Comparison of ENCODE assay signal across 11 cellular contexts in genomic region chr2:53896864-53897263, GRCh38. TPM values are rescaled to one million over a fixed set of nuclear protein-coding genes. Genes with fewer than 3 reads are reported as not detected.
A peak's percentile ranks its signal among the peaks of the same experiment; 100 is the strongest.
DNase-seq lines count a peak whose midpoint lies in the region; ATAC-seq and TF ChIP-seq lines count a peak whose summit lies in the region.
"Had no signal": no experiment of that assay in that cellular context is flagged by ENCODE, and none has a peak within 500 bp of the region (broad histone marks: within the 10 kb centered on the region; RNA-seq: fewer than 3 reads in every experiment).

No MANE protein-coding gene starts in this region.

- H3K4me2 ChIP-seq in smooth muscle cell = no peak overlapping the region

- no peak overlapping the region for H2AFZ ChIP-seq in smooth muscle cell (ENCODE audit: low read depth)

- TF ChIP-seq CTCF in Panc1 (IDR thresholded peaks at IDR 0.05) (no peak), fibroblast of mammary gland (conservative IDR thresholded peaks at IDR 0.05; ENCODE audit: control insufficient read depth, insufficient read depth, low read depth, low read length) (no peak), psoas muscle (IDR thresholded peaks at IDR 0.05) (no peak), smooth muscle cell (IDR thresholded peaks at IDR 0.05; ENCODE audit: borderline replicate concordance, insufficient read depth, poor library complexity, severe bottlenecking) (no peak), tibial nerve (IDR thresholded peaks at IDR 0.05) (no peak)

- no TSS peak for BruUV-seq in Panc1 (replicated peaks; lab: Mats Ljungman, UMichigan)

- H3K9me3 Mint-ChIP-seq in naive thymus-derived CD8-positive, alpha-beta T cell = no peaks in the 10 kb centered on the region

- POLR2A ChIA-PET in Panc1 (lab: Charles Lee) = no interaction called here
- POLR2A ChIA-PET in naive thymus-derived CD8-positive, alpha-beta T cell (lab: Charles Lee) = interaction anchor here (0.6 to 0.7 kb wide), 3 partner anchors 8 to 664 kb away, joined by 3 to 6 read pairs (median 6); no protein-coding TSS in a partner anchor

- peaks cover 0 to 3% (median 0%) of the 10 kb centered on the region in 4 donors for H3K4me1 Mint-ChIP-seq in naive thymus-derived CD8-positive, alpha-beta T cell

- H3K4me3 ChIP-seq in Panc1 (ENCODE audit: low read depth in 2 of 2, low read length in 2 of 2) (no peak overlapping the region), fibroblast of mammary gland (ENCODE audit: control insufficient read depth, low read depth, low read length) (no peak overlapping the region), psoas muscle (no peak overlapping the region), smooth muscle cell (no peak overlapping the region), tibial nerve (no peak overlapping the region)
- H3K4me3 ChIP-seq: body of pancreas had no signal

- DNase-seq in EL (peak; percentile 65), Panc1 (ENCODE audit: low read depth, low spot score) (peak; percentile 32), fibroblast of mammary gland (ENCODE audit: low read depth) (peak; percentile 83), psoas muscle (no peak), smooth muscle cell (lab: John Stamatoyannopoulos, UW; ENCODE audit: unreplicated experiment) (no peak), tibial nerve (ENCODE audit: low spot score in 2 of 2) (no peak)
- DNase-seq in naive thymus-derived CD8-positive, alpha-beta T cell = no peak
- DNase-seq: body of pancreas, MV-4-11, NCI-H82 had no signal

- H3K27ac Mint-ChIP-seq in naive thymus-derived CD8-positive, alpha-beta T cell = peak overlapping the region in 3 of 10 donors; percentile 2 to 48 (median 23)

- H3K9ac ChIP-seq in smooth muscle cell (ENCODE audit: low read depth) = no peak overlapping the region

- no peak for TF ChIP-seq POLR2A in tibial nerve (IDR thresholded peaks at IDR 0.05)

- no peak for TF ChIP-seq EP300 in tibial nerve (IDR thresholded peaks at IDR 0.05)

- 46 to 52% (median 48%) methylated on average over 3 of the region's 3 CpGs for WGBS in psoas muscle, 3 donors
- WGBS in smooth muscle cell (ENCODE audit: low lambda C conversion rate) = 66% methylated on average over 3 of the region's 3 CpGs
- 68 to 71% methylated on average over 3 of the region's 3 CpGs for WGBS in tibial nerve, 2 donors

- H3K27ac ChIP-seq in Panc1 (ENCODE audit: low read length) (no peak overlapping the region), psoas muscle (peak overlapping the region; percentile 73), smooth muscle cell (ENCODE audit: low read depth) (no peak overlapping the region), tibial nerve (no peak overlapping the region)
- H3K27ac ChIP-seq: body of pancreas had no signal

- H3F3A ChIP-seq in smooth muscle cell (ENCODE audit: low read depth) = no peaks in the 10 kb centered on the region

- peaks cover 7 to 84% (median 36%) of the 10 kb centered on the region in 3 donors for H3K36me3 Mint-ChIP-seq in naive thymus-derived CD8-positive, alpha-beta T cell

- H3K36me3 ChIP-seq in Panc1 (ENCODE audit: control insufficient read depth, insufficient read depth, low read length) = peaks cover 23% of the 10 kb centered on the region
- peaks cover 7 to 99% of the 10 kb centered on the region in 2 donors for H3K36me3 ChIP-seq in psoas muscle (ENCODE audit: insufficient read depth in 1 of 2, low read depth in 1 of 2)
- H3K36me3 ChIP-seq in smooth muscle cell (ENCODE audit: low read depth) = peaks cover 61% of the 10 kb centered on the region
- H3K36me3 ChIP-seq in tibial nerve = peaks cover 0 to 94% (median 8%) of the 10 kb centered on the region in 3 donors

- intact Hi-C loops in Panc1 (cut with micrococcal nuclease; ENCODE audit: unreplicated experiment) (no loop called here), psoas muscle (cut with DNase I) (no loop called here)

- H3K9me3 ChIP-seq in Panc1 (ENCODE audit: control insufficient read depth, insufficient read depth, low read depth, low read length) (no peaks in the 10 kb centered on the region), psoas muscle (no peaks in the 10 kb centered on the region), smooth muscle cell (replicated peaks; ENCODE audit: low read depth) (no peaks in the 10 kb centered on the region), tibial nerve (no peaks in the 10 kb centered on the region)
- H3K9me3 ChIP-seq: body of pancreas had no signal

- no peaks in the 10 kb centered on the region for H3K27me3 Mint-ChIP-seq in naive thymus-derived CD8-positive, alpha-beta T cell

- no peak for ATAC-seq in Panc1
- ATAC-seq in psoas muscle = peak; percentile 86 to 97 (median 95)
- ATAC-seq in naive thymus-derived CD8-positive, alpha-beta T cell = no peak
- ATAC-seq: body of pancreas had no signal

- no peak overlapping the region for H3K4me3 Mint-ChIP-seq in naive thymus-derived CD8-positive, alpha-beta T cell

- H3K4me1 ChIP-seq in Panc1 (ENCODE audit: control insufficient read depth, insufficient read depth, low read length) = no peaks in the 10 kb centered on the region
- no peaks in the 10 kb centered on the region for H3K4me1 ChIP-seq in psoas muscle
- H3K4me1 ChIP-seq in smooth muscle cell (ENCODE audit: low read depth) = no peaks in the 10 kb centered on the region
- no peaks in the 10 kb centered on the region for H3K4me1 ChIP-seq in tibial nerve
- H3K4me1 ChIP-seq: body of pancreas had no signal

- in situ Hi-C loops in Panc1 (cut with HindIII; ENCODE audit: low pct_unique_long_range_greater_than_20kb, low sequenced_read_pairs) = no loop called here

- no peaks in the 10 kb centered on the region for H4K20me1 ChIP-seq in smooth muscle cell (ENCODE audit: low read depth)

- CTCF ChIA-PET in Panc1 (lab: Charles Lee) = no interaction called here

- no peaks in the 10 kb centered on the region for H3K27me3 ChIP-seq in Panc1 (ENCODE audit: control insufficient read depth, insufficient read depth, low read length)
- H3K27me3 ChIP-seq in psoas muscle (ENCODE audit: insufficient read depth in 3 of 3, low read length in 2 of 3) = no peaks in the 10 kb centered on the region
- H3K27me3 ChIP-seq in smooth muscle cell (ENCODE audit: low read depth) = no peaks in the 10 kb centered on the region
- no peaks in the 10 kb centered on the region for H3K27me3 ChIP-seq in tibial nerve
- H3K27me3 ChIP-seq: body of pancreas had no signal

- no peaks in the 10 kb centered on the region for H3K79me2 ChIP-seq in smooth muscle cell (ENCODE audit: low read depth)

RNA-seq across cellular contexts. Expression of gene GPR75, which starts 37.1 kb away (rescaled TPM):
- total RNA-seq in Panc1 (2021; ENCODE audit: unreplicated experiment) = 2.5 TPM
- 0.85 TPM for polyA plus RNA-seq in Panc1 (2012; ENCODE audit: insufficient read length)
- 1 to 10 TPM in 2 of 4 donors, under 1 TPM in 2; 0.51 to 1.3 (median 1.0) TPM for total RNA-seq in psoas muscle
- 1 to 10 TPM in 1 of 3 donors, under 1 TPM in 2; 0.29 to 1.9 (median 0.38) TPM for polyA plus RNA-seq in psoas muscle
- 1.5 and 2.7 TPM in 2 replicates for total RNA-seq in smooth muscle cell
- polyA plus RNA-seq in smooth muscle cell = 0.22 and 0.32 TPM in 2 replicates
- total RNA-seq in naive thymus-derived CD8-positive, alpha-beta T cell = 1 to 10 TPM; 5.2 to 5.4 TPM
- polyA plus RNA-seq in naive thymus-derived CD8-positive, alpha-beta T cell = under 1 TPM in 1 of 3 donors, not detected in 2; 0.14 TPM
- total RNA-seq in tibial nerve = 1 to 10 TPM in 3 of 4 donors, under 1 TPM in 1; 0.98 to 2.2 (median 2.0) TPM
- total RNA-seq: G401 had no signal

Comparison
In these comparisons a context has a peak if more than half of its experiments do, and no peak if none do; other contexts are left out.
1. DNase-seq: peak in EL (single experiment), Panc1 (single experiment) and fibroblast of mammary gland (single experiment); none in psoas muscle (0 of 2), smooth muscle cell (single experiment), naive thymus-derived CD8-positive, alpha-beta T cell (0 of 10) and tibial nerve (0 of 2).
2. ATAC-seq: peak in psoas muscle (4 of 4); none in Panc1 (single experiment) and naive thymus-derived CD8-positive, alpha-beta T cell (0 of 2).